ENCODE assay signal across 5 cellular contexts in genomic region chr2:25915411-25915810, GRCh38. TPM values are rescaled to one million over a fixed set of nuclear protein-coding genes. Genes with fewer than 3 reads are reported as not detected.
DNase-seq lines count a peak whose midpoint lies in the region; ATAC-seq, FAIRE-seq and TF ChIP-seq lines count a peak whose summit lies in the region.
"Not testable (repeated sequence)": the region's sequence is repeated elsewhere in the genome, so short reads cannot be mapped to it uniquely, and the experiment has no call there.

No MANE protein-coding gene starts in this region.

- H3K14ac ChIP-seq in H9 (ENCODE audit: insufficient read depth, low read length): not testable (repeated sequence)

- H3K4me2 ChIP-seq in DND-41 (ENCODE audit: insufficient read depth, low read length): peak overlapping the region; percentile 70
- not testable (repeated sequence) for H3K4me2 ChIP-seq in H9 (ENCODE audit: insufficient read depth, insufficient read length, low read length); K562 (ENCODE audit: insufficient read depth, low read length); HepG2 (ENCODE audit: low read depth, low read length)

- H3K4me1 Mint-ChIP-seq in H9: peaks cover 26 to 27% of the 10 kb centered on the region in 2 experiments

- H2AK5ac ChIP-seq in H9 (ENCODE audit: insufficient read length, low read length): not testable (repeated sequence)

- not testable (repeated sequence) for H3K23ac ChIP-seq in H9 (ENCODE audit: insufficient read length, low read depth, low read length)

- not testable (repeated sequence) for H3K27me3 Mint-ChIP-seq in H9 (ENCODE audit: low read depth)

- H4K5ac ChIP-seq in H9 (ENCODE audit: insufficient read length, low read depth, low read length): not testable (repeated sequence)

- H3K36me3 Mint-ChIP-seq in H9 (ENCODE audit: insufficient read depth in 1 of 3, low read depth in 3 of 3): not testable (repeated sequence)

- H3K9ac ChIP-seq in DND-41 (ENCODE audit: low read depth, low read length): peak overlapping the region; percentile 47
- not testable (repeated sequence) for H3K9ac ChIP-seq in H9 (ENCODE audit: extremely low read depth, insufficient read length, low read length); K562 (ENCODE audit: insufficient read depth in 1 of 2, low read depth in 2 of 2, low read length in 2 of 2); HepG2 (ENCODE audit: insufficient read depth, low read depth, low read length)

- H3K4me3 Mint-ChIP-seq in H9: not testable (repeated sequence)

- H3K79me2 ChIP-seq in DND-41 (ENCODE audit: insufficient read depth, low read length); H9 (ENCODE audit: insufficient read depth, low read length); K562 (ENCODE audit: control insufficient read depth, insufficient read depth, low read length); HepG2 (ENCODE audit: insufficient read depth, low read length): not testable (repeated sequence)

- not testable (repeated sequence) for H2BK5ac ChIP-seq in H9 (ENCODE audit: insufficient read length, low read length)

- H3K56ac ChIP-seq in H9 (ENCODE audit: insufficient read length, low read depth, low read length): not testable (repeated sequence)

- not testable (repeated sequence) for TF ChIP-seq RAD21 in K562 (CRISPR knock-in tag; conservative IDR thresholded peaks at IDR 0.05 in 1 of 2, IDR thresholded peaks at IDR 0.05 in 1 of 2); HepG2 (CRISPR knock-in tag; IDR thresholded peaks at IDR 0.05)

- not testable (repeated sequence) for H2BK120ac ChIP-seq in H9 (ENCODE audit: low read depth, low read length, poor library complexity, severe bottlenecking)

- POLR2A ChIA-PET in K562 (lab: Yijun Ruan, JAX): not testable (repeated sequence)
- POLR2A ChIA-PET in HepG2 (lab: Yijun Ruan, JAX): interaction anchor here (1.4 kb wide), 1 partner anchor 37 kb away, joined by 4 read pairs; the partner anchor contains the start of gene ASXL2

- not testable (repeated sequence) for H4K20me1 ChIP-seq in DND-41 (ENCODE audit: insufficient read depth, low read length); H9 (ENCODE audit: control insufficient read depth, insufficient read depth, insufficient read length); K562 (replicated peaks; ENCODE audit: control insufficient read depth, insufficient read depth, low read length); HepG2 (ENCODE audit: insufficient read depth, low read length)

- not testable (repeated sequence) for TF ChIP-seq CTCF in DND-41 (IDR thresholded peaks at IDR 0.05; ENCODE audit: borderline replicate concordance, extremely low read depth, low read length, poor library complexity, severe bottlenecking); H9 (conservative IDR thresholded peaks at IDR 0.05); K562 (IDR thresholded peaks at IDR 0.05 in 2 of 3, conservative IDR thresholded peaks at IDR 0.05 in 1 of 3; ENCODE audit: insufficient read depth in 2 of 3, low read depth in 1 of 3, low read length in 3 of 3); HepG2 (CRISPR knock-in tag; IDR thresholded peaks at IDR 0.05); testis (IDR thresholded peaks at IDR 0.05)

- not testable (repeated sequence) for DNase-seq in DND-41; K562 (ENCODE audit: extremely low read depth in 1 of 4, low spot score in 3 of 4); HepG2 (ENCODE audit: low spot score); testis
- peak; percentile 41 for DNase-seq in H9

- not testable (repeated sequence) for H3K79me1 ChIP-seq in H9 (ENCODE audit: insufficient read depth, low read depth, low read length, poor library complexity, severe bottlenecking)

- not testable (repeated sequence) for BruUV-seq in K562 (replicated peaks; lab: Mats Ljungman, UMichigan); HepG2 (replicated peaks; lab: Mats Ljungman, UMichigan)

- TF ChIP-seq EP300 in K562 (IDR thresholded peaks at IDR 0.05; ENCODE audit: low read length); HepG2 (IDR thresholded peaks at IDR 0.05; ENCODE audit: low read depth in 2 of 2, low read length in 2 of 2); HepG2 (CRISPR knock-in tag; IDR thresholded peaks at IDR 0.05; ENCODE audit: borderline replicate concordance): not testable (repeated sequence)

- H3K27ac ChIP-seq in DND-41 (ENCODE audit: low read length): peak overlapping the region; percentile 87; the same call in 1 of the 2 replicates
- H3K27ac ChIP-seq in H9 (ENCODE audit: insufficient read length, low read depth, low read length); K562 (ENCODE audit: extremely low read depth, low read depth, low read length); HepG2 (ENCODE audit: extremely low read length, insufficient read depth, low read length); testis: not testable (repeated sequence)

- H2AFZ ChIP-seq in DND-41 (ENCODE audit: low read depth, low read length); H9 (ENCODE audit: low read length); K562 (ENCODE audit: low read depth, low read length); HepG2 (ENCODE audit: low read length): not testable (repeated sequence)

- not testable (repeated sequence) for H3K36me3 ChIP-seq in DND-41 (ENCODE audit: insufficient read depth, low read length); K562 (ENCODE audit: control insufficient read depth, insufficient read depth, low read length); HepG2 (replicated peaks in 1 of 2; ENCODE audit: control insufficient read depth in 1 of 2, insufficient read depth in 2 of 2, low read length in 2 of 2); testis (ENCODE audit: low read depth, missing control alignments)

- in situ Hi-C loops in K562 (cut with MboI); HepG2 (cut with HindIII; ENCODE audit: extremely low pct_ligation_motif_present, low pct_unique_long_range_greater_than_20kb): not testable (repeated sequence)

- FAIRE-seq in K562 (lab: Jason Lieb, UNC); HepG2 (lab: Jason Lieb, UNC): not testable (repeated sequence)

- H3K9me3 Mint-ChIP-seq in H9: peaks cover 9 to 14% of the 10 kb centered on the region in 2 experiments; a peak in 3 of 5 replicates

- not testable (repeated sequence) for H2BK20ac ChIP-seq in H9 (ENCODE audit: low read depth, low read length, poor library complexity, severe bottlenecking)

- not testable (repeated sequence) for H3K9me1 ChIP-seq in K562 (ENCODE audit: control insufficient read depth, insufficient read depth, low read length)

- not testable (repeated sequence) for H4K8ac ChIP-seq in H9 (replicated peaks; ENCODE audit: insufficient read length, low read depth, low read length)

- not testable (repeated sequence) for H3K23me2 ChIP-seq in H9 (ENCODE audit: insufficient read length, low read depth, low read length, poor library complexity, severe bottlenecking)

- H3K9me3 ChIP-seq in DND-41 (ENCODE audit: insufficient read depth, low read length, severe bottlenecking); H9 (ENCODE audit: control insufficient read depth, low read depth, low read length); K562 (replicated peaks; ENCODE audit: control insufficient read depth, insufficient read depth, low read depth, low read length); HepG2 (ENCODE audit: low read length); testis: not testable (repeated sequence)

- H2BK12ac ChIP-seq in H9 (ENCODE audit: insufficient read length, low read depth, low read length): not testable (repeated sequence)

- H3K27ac Mint-ChIP-seq in H9: not testable (repeated sequence)

- H3K18ac ChIP-seq in H9 (ENCODE audit: insufficient read length, low read depth, low read length): not testable (repeated sequence)

- TF ChIP-seq POLR2A in K562 (conservative IDR thresholded peaks at IDR 0.05); HepG2 (IDR thresholded peaks at IDR 0.05; ENCODE audit: insufficient read depth in 1 of 2, low read depth in 2 of 2, low read length in 2 of 2); testis (IDR thresholded peaks at IDR 0.05): not testable (repeated sequence)

- H3K4me1 ChIP-seq in DND-41 (ENCODE audit: insufficient read depth, low read length): peaks cover 43% of the 10 kb centered on the region
- H3K4me1 ChIP-seq in H9 (ENCODE audit: insufficient read depth, low read length); K562 (replicated peaks in 1 of 2; ENCODE audit: control insufficient read depth in 2 of 2, insufficient read depth in 2 of 2, low read length in 2 of 2); testis: not testable (repeated sequence)
- peaks cover 13% of the 10 kb centered on the region for H3K4me1 ChIP-seq in HepG2 (ENCODE audit: insufficient read depth, low read length)

- CTCF ChIA-PET in K562 (lab: Yijun Ruan, JAX; ENCODE audit: low intra/inter-chr PET ratio); HepG2 (lab: Yijun Ruan, JAX; ENCODE audit: low intra/inter-chr PET ratio, low total read pairs): not testable (repeated sequence)

- WGBS in H9 (ENCODE audit: extremely low coverage, insufficient read length, low lambda C conversion rate): no CpG with 5 or more reads among the region's 33 CpGs
- 59% methylated on average over 2 of the region's 33 CpGs for WGBS in K562 (ENCODE audit: insufficient coverage, low coverage, missing lambda C conversion rate)
- 69% methylated on average over 24 of the region's 33 CpGs for WGBS in HepG2 (ENCODE audit: low lambda C conversion rate)
- 51 to 77% methylated on average over 7 to 19 of the region's 33 CpGs for WGBS in testis, 2 donors

- not testable (repeated sequence) for ATAC-seq in DND-41 (ENCODE audit: insufficient read depth, low read depth); K562; HepG2

- not testable (repeated sequence) for H3T11ph ChIP-seq in H9 (ENCODE audit: low read length)

- intact Hi-C loops in K562 (cut with micrococcal nuclease); HepG2 (cut with micrococcal nuclease; ENCODE audit: unreplicated experiment); testis (cut with DNase I; ENCODE audit: low total_unique reads): not testable (repeated sequence)

- not testable (repeated sequence) for H2BK15ac ChIP-seq in H9 (ENCODE audit: low read depth, low read length)

- H4K91ac ChIP-seq in H9 (ENCODE audit: insufficient read length, low read depth, low read length): not testable (repeated sequence)

- not testable (repeated sequence) for H3K27me3 ChIP-seq in DND-41 (ENCODE audit: insufficient read depth, low read length, poor library complexity); H9 (ENCODE audit: insufficient read depth, low read length); K562 (ENCODE audit: control insufficient read depth in 2 of 2, insufficient read depth in 2 of 2, low read length in 2 of 2); HepG2 (ENCODE audit: control insufficient read depth in 1 of 2, insufficient read depth in 2 of 2, low read length in 2 of 2); testis

- H3K4me3 ChIP-seq in DND-41 (ENCODE audit: low read depth in 1 of 2, low read length in 2 of 2) (peak overlapping the region in 1 of 2 experiments; percentile 36; a peak in 1 of 4 replicates), testis (peak overlapping the region; percentile 2 to 29)
- not testable (repeated sequence) for H3K4me3 ChIP-seq in K562; HepG2 (replicated peaks in 1 of 3; ENCODE audit: insufficient read depth in 1 of 3, low read depth in 2 of 3, low read length in 3 of 3)

- not testable (repeated sequence) for H3K4ac ChIP-seq in H9 (ENCODE audit: low read depth, low read length)

RNA-seq across cellular contexts. Expression of gene ASXL2, which starts 37.1 kb away (rescaled TPM):
- 32.7 and 35.4 TPM in 2 replicates for total RNA-seq in H9 (2021)
- total RNA-seq in K562 (2011; cell fraction: chromatin; rRNA removed; ENCODE audit: low replicate concordance): 17.1 and 54.2 TPM in 2 replicates
- 6.3 and 9.7 TPM in 2 replicates for total RNA-seq in K562 (2011; cell fraction: nucleolus; rRNA removed)
- 13.3 and 22.9 TPM in 2 replicates for total RNA-seq in K562 (2011; cell fraction: nucleoplasm; rRNA removed)
- total RNA-seq in K562 (2014; rRNA removed): 7.4 and 9.8 TPM in 2 replicates
- total RNA-seq in K562 (2014; rRNA removed; fragmentation: Illumina TruSeq; extraction: Trizol): 9.0 and 9.7 TPM in 2 replicates
- 8.6 and 9.1 TPM in 2 replicates for total RNA-seq in K562 (2015; rRNA removed; fragmentation: Illumina TruSeq; extraction: Trizol)
- total RNA-seq in K562 (2021): 23.3 and 25.9 TPM in 2 replicates
- polyA plus RNA-seq in K562 (2011; rRNA removed): 14.9 and 17.0 TPM in 2 replicates
- polyA plus RNA-seq in K562 (2011; cell fraction: cytosol; rRNA removed): 7.3 and 9.0 TPM in 2 replicates
- polyA plus RNA-seq in K562 (2011; cell fraction: nucleus; rRNA removed): 12.3 and 15.5 TPM in 2 replicates
- 10.6 and 11.4 TPM in 2 replicates for polyA plus RNA-seq in K562 (2012)
- 15.5 and 17.4 TPM in 2 replicates for polyA plus RNA-seq in K562 (2014; fragmentation: Illumina TruSeq; extraction: Trizol)
- 1 to 10 TPM; 2.2 to 2.5 TPM for polyA plus RNA-seq in K562 (2014; fragmentation: Nextera tagmentation; extraction: Ambion mirVana)
- 8.8 and 9.5 TPM in 2 replicates for polyA plus RNA-seq in K562 (2014; rRNA removed)
- polyA minus RNA-seq in K562 (2011; rRNA and poly(A)+ RNA removed): 33.8 and 34.9 TPM in 2 replicates
- 13.4 and 14.1 TPM in 2 replicates for polyA minus RNA-seq in K562 (2011; cell fraction: cytosol; rRNA and poly(A)+ RNA removed)
- 9.0 and 14.2 TPM in 2 replicates for polyA minus RNA-seq in K562 (2011; cell fraction: nucleus; rRNA and poly(A)+ RNA removed)
- 12.1 and 20.6 TPM in 2 replicates for total RNA-seq in HepG2 (2016; rRNA removed; fragmentation: Illumina TruSeq; extraction: Trizol)
- 10.5 and 13.0 TPM in 2 replicates for total RNA-seq in HepG2 (2016; cell fraction: cytosol; rRNA removed; fragmentation: Illumina TruSeq; extraction: Trizol; ENCODE audit: low read depth)
- total RNA-seq in HepG2 (2016; cell fraction: insoluble cytoplasmic fraction; rRNA removed; fragmentation: Illumina TruSeq; extraction: Trizol): 11.7 and 17.6 TPM in 2 replicates
- 6.6 and 10.3 TPM in 2 replicates for total RNA-seq in HepG2 (2016; cell fraction: membrane; rRNA removed; fragmentation: Illumina TruSeq; extraction: Trizol)
- 17.4 and 19.6 TPM in 2 replicates for total RNA-seq in HepG2 (2016; cell fraction: nucleus; rRNA removed; fragmentation: Illumina TruSeq; extraction: Trizol)
- polyA plus RNA-seq in HepG2 (2011; rRNA removed): 15.3 and 19.2 TPM in 2 replicates
- polyA plus RNA-seq in HepG2 (2011; cell fraction: cytosol; rRNA removed): 9.0 and 11.6 TPM in 2 replicates
- polyA plus RNA-seq in HepG2 (2011; cell fraction: nucleus; rRNA removed): 13.3 and 14.0 TPM in 2 replicates
- polyA plus RNA-seq in HepG2 (2012): 14.6 and 15.3 TPM in 2 replicates
- polyA plus RNA-seq in HepG2 (2016; cell fraction: cytosol; fragmentation: Illumina TruSeq; extraction: Trizol; ENCODE audit: low read depth): 0.40 and 0.42 TPM in 2 replicates
- 12.3 and 15.6 TPM in 2 replicates for polyA plus RNA-seq in HepG2 (2016; cell fraction: insoluble cytoplasmic fraction; fragmentation: Illumina TruSeq; extraction: Trizol; ENCODE audit: low read depth)
- polyA plus RNA-seq in HepG2 (2016; cell fraction: membrane; fragmentation: Illumina TruSeq; extraction: Trizol; ENCODE audit: low read depth): 1.3 and 1.6 TPM in 2 replicates
- 17.3 and 20.1 TPM in 2 replicates for polyA plus RNA-seq in HepG2 (2016; cell fraction: nucleus; fragmentation: Illumina TruSeq; extraction: Trizol; ENCODE audit: insufficient read depth, low read depth)
- polyA minus RNA-seq in HepG2 (2011; rRNA and poly(A)+ RNA removed; ENCODE audit: low replicate concordance): 21.4 and 25.2 TPM in 2 replicates
- polyA minus RNA-seq in HepG2 (2011; cell fraction: cytosol; rRNA and poly(A)+ RNA removed): 22.2 and 26.1 TPM in 2 replicates
- polyA minus RNA-seq in HepG2 (2011; cell fraction: nucleus; rRNA and poly(A)+ RNA removed): 39.1 and 42.6 TPM in 2 replicates
- 10 to 100 TPM; 40.9 to 51.9 TPM for total RNA-seq in testis
- polyA plus RNA-seq in testis (ENCODE audit: insufficient read depth, low read depth, low replicate concordance): 43.3 TPM
